Comparison of ENCODE assay signal across 16 cellular contexts in the genomic region with DNA sequence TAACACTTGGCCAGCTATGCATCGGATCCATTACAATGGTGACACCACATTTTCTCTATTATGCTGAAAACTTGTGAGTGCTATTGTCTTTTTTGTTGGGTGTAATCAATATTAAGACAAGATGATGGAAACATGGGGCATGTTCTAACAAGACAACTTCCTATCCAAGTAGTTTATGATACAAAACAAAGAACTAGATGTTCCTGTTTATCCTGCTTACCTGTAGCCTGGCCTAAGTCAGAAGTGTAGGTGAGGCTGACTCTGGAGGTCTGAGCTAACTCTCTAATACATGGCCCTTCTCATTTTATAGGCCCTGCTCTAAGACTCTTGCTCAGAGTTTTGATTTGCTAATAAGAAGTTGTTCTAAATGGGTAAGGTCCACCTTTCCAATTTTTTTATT.
"Had no signal": no experiment of that assay in that cellular context is flagged by ENCODE, and none has a peak within 500 bp of the region (broad histone marks: within the 10 kb centered on the region; RNA-seq: fewer than 3 reads in every experiment).

No MANE protein-coding gene starts in this region.

- DNase-seq: effector CD4-positive, alpha-beta T cell; endodermal cell; foreskin melanocyte; head of caudate nucleus; naive thymus-derived CD4-positive, alpha-beta T cell; nephron progenitor cell; psoas muscle; retina; stimulated activated CD4-positive, alpha-beta T cell treated with anti-CD3 and anti-CD28 coated beads, Interleukin-2, amount 100 ng/mL, for 24 hours; stimulated activated CD4-positive, alpha-beta T cell treated with anti-CD3 and anti-CD28 coated beads, Interleukin-4, amount 100 ng/mL, for 4 hours; stimulated activated naive B cell treated with anti-CD40 and anti-IgM and Interleukin-4, amounts not matched to agents 10 μg/mL and 1 μg/mL and 100 μg/mL, for 72 hours; stimulated activated naive CD8-positive, alpha-beta T cell treated with anti-CD3 and anti-CD28 coated beads, Interleukin-15, amount 100 ng/mL, for 72 hours; transverse colon had no signal

- H2AFZ ChIP-seq: hepatocyte had no signal

- H3K9me3 ChIP-seq: psoas muscle, thoracic aorta had no signal

- H3K4me2 ChIP-seq: hepatocyte had no signal

- H3K27me3 ChIP-seq: hepatocyte, transverse colon had no signal

- H3K4me1 ChIP-seq: psoas muscle, transverse colon had no signal

- H3K27ac ChIP-seq: coronary artery, hepatocyte, psoas muscle, thoracic aorta, transverse colon had no signal

- H3K36me3 ChIP-seq: thoracic aorta, transverse colon had no signal

- H3K4me3 ChIP-seq: coronary artery, hepatocyte, psoas muscle, thoracic aorta, transverse colon had no signal

- H3K79me2 ChIP-seq: hepatocyte had no signal
